2 cellular contexts compared by ENCODE assay signal in genomic region chr17:6392609-6393367, GRCh38.
TF ChIP-seq lines count a peak whose summit lies in the region.

No MANE protein-coding gene starts in this region.

TF ChIP-seq in IMR-90, 13 proteins besides CTCF, POLR2A, EP300 and RAD21:
- TF ChIP-seq MXI1 (IDR thresholded peaks at IDR 0.05; ENCODE audit: borderline replicate concordance, low read depth, low read length): no peak
- TF ChIP-seq ELK1 (IDR thresholded peaks at IDR 0.05; ENCODE audit: borderline replicate concordance, low read depth, low read length): no peak
- TF ChIP-seq BHLHE40 (IDR thresholded peaks at IDR 0.05; ENCODE audit: low read depth, low read length): no peak
- TF ChIP-seq CEBPB (IDR thresholded peaks at IDR 0.05; ENCODE audit: low read depth, low read length): no peak
- TF ChIP-seq NFE2L2 (IDR thresholded peaks at IDR 0.05; ENCODE audit: low read depth, low read length): no peak
- no peak for TF ChIP-seq FOS (IDR thresholded peaks at IDR 0.05; ENCODE audit: low read depth, low read length)
- no peak for TF ChIP-seq CHD1 (IDR thresholded peaks at IDR 0.05; ENCODE audit: low read depth, low read length)
- TF ChIP-seq RCOR1 (IDR thresholded peaks at IDR 0.05; ENCODE audit: insufficient replicate concordance, low read length): no peak
- TF ChIP-seq MAFK (IDR thresholded peaks at IDR 0.05; ENCODE audit: low read depth, low read length): no peak
- no peak for TF ChIP-seq RFX5 (IDR thresholded peaks at IDR 0.05; ENCODE audit: low read depth, low read length)
- TF ChIP-seq SMC3 (IDR thresholded peaks at IDR 0.05; ENCODE audit: low read depth, low read length): no peak
TF ChIP-seq in IMR-90: peak in this region for 0.

TF ChIP-seq in HepG2, 621 proteins besides CTCF, POLR2A, EP300 and RAD21 (continues in another document):
- TF ChIP-seq, protein P1, sequence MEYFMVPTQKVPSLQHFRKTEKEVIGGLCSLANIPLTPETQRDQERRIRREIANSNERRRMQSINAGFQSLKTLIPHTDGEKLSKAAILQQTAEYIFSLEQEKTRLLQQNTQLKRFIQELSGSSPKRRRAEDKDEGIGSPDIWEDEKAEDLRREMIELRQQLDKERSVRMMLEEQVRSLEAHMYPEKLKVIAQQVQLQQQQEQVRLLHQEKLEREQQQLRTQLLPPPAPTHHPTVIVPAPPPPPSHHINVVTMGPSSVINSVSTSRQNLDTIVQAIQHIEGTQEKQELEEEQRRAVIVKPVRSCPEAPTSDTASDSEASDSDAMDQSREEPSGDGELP (IDR thresholded peaks at IDR 0.05; ENCODE audit: borderline replicate concordance, low read depth): peak; percentile 77
- TF ChIP-seq MEIS1 (CRISPR knock-in tag; IDR thresholded peaks at IDR 0.05; ENCODE audit: borderline replicate concordance): no peak
- TF ChIP-seq, protein P2, sequence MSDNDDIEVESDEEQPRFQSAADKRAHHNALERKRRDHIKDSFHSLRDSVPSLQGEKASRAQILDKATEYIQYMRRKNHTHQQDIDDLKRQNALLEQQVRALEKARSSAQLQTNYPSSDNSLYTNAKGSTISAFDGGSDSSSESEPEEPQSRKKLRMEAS (IDR thresholded peaks at IDR 0.05): peak; percentile 78
- no peak for TF ChIP-seq XRCC5 (optimal IDR thresholded peaks at IDR 0.05; ENCODE audit: low read length)
- no peak for TF ChIP-seq MZF1 (CRISPR knock-in tag; IDR thresholded peaks at IDR 0.05; ENCODE audit: borderline replicate concordance)
- TF ChIP-seq ZFX (CRISPR knock-in tag; IDR thresholded peaks at IDR 0.05; ENCODE audit: low read depth): peak; percentile 13; the same call in 1 of the 2 replicates
- TF ChIP-seq KDM2A (CRISPR knock-in tag; IDR thresholded peaks at IDR 0.05; ENCODE audit: borderline replicate concordance, low read depth): 0 out of 2 replicates have a peak, but pooled peaks have one; percentile 24
- no peak for TF ChIP-seq FOXA1 (IDR thresholded peaks at IDR 0.05)
- no peak for TF ChIP-seq FOXA1 (CRISPR knock-in tag; IDR thresholded peaks at IDR 0.05)
- TF ChIP-seq KAT8 (CRISPR knock-in tag; IDR thresholded peaks at IDR 0.05): no peak
- TF ChIP-seq, protein P3, sequence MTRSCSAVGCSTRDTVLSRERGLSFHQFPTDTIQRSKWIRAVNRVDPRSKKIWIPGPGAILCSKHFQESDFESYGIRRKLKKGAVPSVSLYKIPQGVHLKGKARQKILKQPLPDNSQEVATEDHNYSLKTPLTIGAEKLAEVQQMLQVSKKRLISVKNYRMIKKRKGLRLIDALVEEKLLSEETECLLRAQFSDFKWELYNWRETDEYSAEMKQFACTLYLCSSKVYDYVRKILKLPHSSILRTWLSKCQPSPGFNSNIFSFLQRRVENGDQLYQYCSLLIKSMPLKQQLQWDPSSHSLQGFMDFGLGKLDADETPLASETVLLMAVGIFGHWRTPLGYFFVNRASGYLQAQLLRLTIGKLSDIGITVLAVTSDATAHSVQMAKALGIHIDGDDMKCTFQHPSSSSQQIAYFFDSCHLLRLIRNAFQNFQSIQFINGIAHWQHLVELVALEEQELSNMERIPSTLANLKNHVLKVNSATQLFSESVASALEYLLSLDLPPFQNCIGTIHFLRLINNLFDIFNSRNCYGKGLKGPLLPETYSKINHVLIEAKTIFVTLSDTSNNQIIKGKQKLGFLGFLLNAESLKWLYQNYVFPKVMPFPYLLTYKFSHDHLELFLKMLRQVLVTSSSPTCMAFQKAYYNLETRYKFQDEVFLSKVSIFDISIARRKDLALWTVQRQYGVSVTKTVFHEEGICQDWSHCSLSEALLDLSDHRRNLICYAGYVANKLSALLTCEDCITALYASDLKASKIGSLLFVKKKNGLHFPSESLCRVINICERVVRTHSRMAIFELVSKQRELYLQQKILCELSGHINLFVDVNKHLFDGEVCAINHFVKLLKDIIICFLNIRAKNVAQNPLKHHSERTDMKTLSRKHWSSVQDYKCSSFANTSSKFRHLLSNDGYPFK (CRISPR knock-in tag; IDR thresholded peaks at IDR 0.05; ENCODE audit: borderline replicate concordance): 0 out of 2 replicates have a peak, but pooled peaks have one; percentile 26
- TF ChIP-seq, protein P4, sequence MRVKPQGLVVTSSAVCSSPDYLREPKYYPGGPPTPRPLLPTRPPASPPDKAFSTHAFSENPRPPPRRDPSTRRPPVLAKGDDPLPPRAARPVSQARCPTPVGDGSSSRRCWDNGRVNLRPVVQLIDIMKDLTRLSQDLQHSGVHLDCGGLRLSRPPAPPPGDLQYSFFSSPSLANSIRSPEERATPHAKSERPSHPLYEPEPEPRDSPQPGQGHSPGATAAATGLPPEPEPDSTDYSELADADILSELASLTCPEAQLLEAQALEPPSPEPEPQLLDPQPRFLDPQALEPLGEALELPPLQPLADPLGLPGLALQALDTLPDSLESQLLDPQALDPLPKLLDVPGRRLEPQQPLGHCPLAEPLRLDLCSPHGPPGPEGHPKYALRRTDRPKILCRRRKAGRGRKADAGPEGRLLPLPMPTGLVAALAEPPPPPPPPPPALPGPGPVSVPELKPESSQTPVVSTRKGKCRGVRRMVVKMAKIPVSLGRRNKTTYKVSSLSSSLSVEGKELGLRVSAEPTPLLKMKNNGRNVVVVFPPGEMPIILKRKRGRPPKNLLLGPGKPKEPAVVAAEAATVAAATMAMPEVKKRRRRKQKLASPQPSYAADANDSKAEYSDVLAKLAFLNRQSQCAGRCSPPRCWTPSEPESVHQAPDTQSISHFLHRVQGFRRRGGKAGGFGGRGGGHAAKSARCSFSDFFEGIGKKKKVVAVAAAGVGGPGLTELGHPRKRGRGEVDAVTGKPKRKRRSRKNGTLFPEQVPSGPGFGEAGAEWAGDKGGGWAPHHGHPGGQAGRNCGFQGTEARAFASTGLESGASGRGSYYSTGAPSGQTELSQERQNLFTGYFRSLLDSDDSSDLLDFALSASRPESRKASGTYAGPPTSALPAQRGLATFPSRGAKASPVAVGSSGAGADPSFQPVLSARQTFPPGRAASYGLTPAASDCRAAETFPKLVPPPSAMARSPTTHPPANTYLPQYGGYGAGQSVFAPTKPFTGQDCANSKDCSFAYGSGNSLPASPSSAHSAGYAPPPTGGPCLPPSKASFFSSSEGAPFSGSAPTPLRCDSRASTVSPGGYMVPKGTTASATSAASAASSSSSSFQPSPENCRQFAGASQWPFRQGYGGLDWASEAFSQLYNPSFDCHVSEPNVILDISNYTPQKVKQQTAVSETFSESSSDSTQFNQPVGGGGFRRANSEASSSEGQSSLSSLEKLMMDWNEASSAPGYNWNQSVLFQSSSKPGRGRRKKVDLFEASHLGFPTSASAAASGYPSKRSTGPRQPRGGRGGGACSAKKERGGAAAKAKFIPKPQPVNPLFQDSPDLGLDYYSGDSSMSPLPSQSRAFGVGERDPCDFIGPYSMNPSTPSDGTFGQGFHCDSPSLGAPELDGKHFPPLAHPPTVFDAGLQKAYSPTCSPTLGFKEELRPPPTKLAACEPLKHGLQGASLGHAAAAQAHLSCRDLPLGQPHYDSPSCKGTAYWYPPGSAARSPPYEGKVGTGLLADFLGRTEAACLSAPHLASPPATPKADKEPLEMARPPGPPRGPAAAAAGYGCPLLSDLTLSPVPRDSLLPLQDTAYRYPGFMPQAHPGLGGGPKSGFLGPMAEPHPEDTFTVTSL (CRISPR knock-in tag; IDR thresholded peaks at IDR 0.05; ENCODE audit: borderline replicate concordance): peak; percentile 56; the same call in 1 of the 2 replicates
- TF ChIP-seq CCDC6 (CRISPR knock-in tag; IDR thresholded peaks at IDR 0.05): no peak
- TF ChIP-seq ZNF879 (CRISPR knock-in tag; IDR thresholded peaks at IDR 0.05): no peak
- TF ChIP-seq POLR2G (IDR thresholded peaks at IDR 0.05; ENCODE audit: low read depth, low read length): no peak
- TF ChIP-seq ZNF557 (CRISPR knock-in tag; IDR thresholded peaks at IDR 0.05): 0 out of 2 replicates have a peak, but pooled peaks have one; percentile 43
- no peak for TF ChIP-seq ZNF383 (CRISPR knock-in tag; IDR thresholded peaks at IDR 0.05; ENCODE audit: borderline replicate concordance)
- TF ChIP-seq HNRNPL (IDR thresholded peaks at IDR 0.05; ENCODE audit: low read depth, low read length): no peak
- no peak for TF ChIP-seq GABPA (IDR thresholded peaks at IDR 0.05; ENCODE audit: low read depth, low read length)
- TF ChIP-seq GABPA (CRISPR knock-in tag; IDR thresholded peaks at IDR 0.05; ENCODE audit: low read depth): peak; percentile 67
- no peak for TF ChIP-seq ZNF101 (CRISPR knock-in tag; IDR thresholded peaks at IDR 0.05; ENCODE audit: borderline replicate concordance, low read depth)
- 0 out of 2 replicates have a peak, but pooled peaks have one; percentile 38 for TF ChIP-seq REPIN1 (CRISPR knock-in tag; IDR thresholded peaks at IDR 0.05; ENCODE audit: borderline replicate concordance, low read depth)
- no peak for TF ChIP-seq UBTF (CRISPR knock-in tag; IDR thresholded peaks at IDR 0.05)
- TF ChIP-seq ZNF644 (CRISPR knock-in tag; IDR thresholded peaks at IDR 0.05; ENCODE audit: low read depth): peak; percentile 79; the same call in 1 of the 2 replicates
- TF ChIP-seq ZNF761 (CRISPR knock-in tag; conservative IDR thresholded peaks at IDR 0.05): no peak
- TF ChIP-seq, protein P5, sequence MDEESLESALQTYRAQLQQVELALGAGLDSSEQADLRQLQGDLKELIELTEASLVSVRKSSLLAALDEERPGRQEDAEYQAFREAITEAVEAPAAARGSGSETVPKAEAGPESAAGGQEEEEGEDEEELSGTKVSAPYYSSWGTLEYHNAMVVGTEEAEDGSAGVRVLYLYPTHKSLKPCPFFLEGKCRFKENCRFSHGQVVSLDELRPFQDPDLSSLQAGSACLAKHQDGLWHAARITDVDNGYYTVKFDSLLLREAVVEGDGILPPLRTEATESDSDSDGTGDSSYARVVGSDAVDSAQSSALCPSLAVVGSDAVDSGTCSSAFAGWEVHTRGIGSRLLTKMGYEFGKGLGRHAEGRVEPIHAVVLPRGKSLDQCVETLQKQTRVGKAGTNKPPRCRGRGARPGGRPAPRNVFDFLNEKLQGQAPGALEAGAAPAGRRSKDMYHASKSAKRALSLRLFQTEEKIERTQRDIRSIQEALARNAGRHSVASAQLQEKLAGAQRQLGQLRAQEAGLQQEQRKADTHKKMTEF (CRISPR knock-in tag; IDR thresholded peaks at IDR 0.05): peak; percentile 63
- TF ChIP-seq BRCA1 (CRISPR knock-in tag; IDR thresholded peaks at IDR 0.05): 0 out of 2 replicates have a peak, but pooled peaks have one; percentile 49
- TF ChIP-seq PHF8 (CRISPR knock-in tag; IDR thresholded peaks at IDR 0.05): no peak
- no peak for TF ChIP-seq ZNF883 (CRISPR knock-in tag; IDR thresholded peaks at IDR 0.05; ENCODE audit: not compliant biosample characterization)
- TF ChIP-seq, protein P6, sequence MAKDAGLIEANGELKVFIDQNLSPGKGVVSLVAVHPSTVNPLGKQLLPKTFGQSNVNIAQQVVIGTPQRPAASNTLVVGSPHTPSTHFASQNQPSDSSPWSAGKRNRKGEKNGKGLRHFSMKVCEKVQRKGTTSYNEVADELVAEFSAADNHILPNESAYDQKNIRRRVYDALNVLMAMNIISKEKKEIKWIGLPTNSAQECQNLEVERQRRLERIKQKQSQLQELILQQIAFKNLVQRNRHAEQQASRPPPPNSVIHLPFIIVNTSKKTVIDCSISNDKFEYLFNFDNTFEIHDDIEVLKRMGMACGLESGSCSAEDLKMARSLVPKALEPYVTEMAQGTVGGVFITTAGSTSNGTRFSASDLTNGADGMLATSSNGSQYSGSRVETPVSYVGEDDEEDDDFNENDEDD (CRISPR knock-in tag; IDR thresholded peaks at IDR 0.05; ENCODE audit: borderline replicate concordance): peak; percentile 77; the same call in 1 of the 2 replicates
- peak; percentile 45 for TF ChIP-seq ZNF781 (CRISPR knock-in tag; IDR thresholded peaks at IDR 0.05; ENCODE audit: borderline replicate concordance, not compliant biosample characterization)
- no peak for TF ChIP-seq SMAD1 (CRISPR knock-in tag; IDR thresholded peaks at IDR 0.05; ENCODE audit: borderline replicate concordance, low read depth)
- no peak for TF ChIP-seq TAF15 (IDR thresholded peaks at IDR 0.05; ENCODE audit: low read depth, low read length, poor library complexity, severe bottlenecking)
- no peak for TF ChIP-seq ZNF460 (CRISPR knock-in tag; IDR thresholded peaks at IDR 0.05; ENCODE audit: borderline replicate concordance)
- no peak for TF ChIP-seq ESRRA (CRISPR knock-in tag; IDR thresholded peaks at IDR 0.05; ENCODE audit: low read depth)
- TF ChIP-seq ZNF574 (CRISPR knock-in tag; IDR thresholded peaks at IDR 0.05): peak; percentile 50; the same call in 1 of the 2 replicates
- TF ChIP-seq ZSCAN31 (CRISPR knock-in tag; IDR thresholded peaks at IDR 0.05; ENCODE audit: low read depth): no peak
- TF ChIP-seq NR2F6 (IDR thresholded peaks at IDR 0.05): peak; percentile 75
- TF ChIP-seq NR2F6 (CRISPR knock-in tag; IDR thresholded peaks at IDR 0.05): 0 out of 2 replicates have a peak, but pooled peaks have one; percentile 65
- no peak for TF ChIP-seq MEIS2 (CRISPR knock-in tag; IDR thresholded peaks at IDR 0.05)
